In the genomic region with DNA sequence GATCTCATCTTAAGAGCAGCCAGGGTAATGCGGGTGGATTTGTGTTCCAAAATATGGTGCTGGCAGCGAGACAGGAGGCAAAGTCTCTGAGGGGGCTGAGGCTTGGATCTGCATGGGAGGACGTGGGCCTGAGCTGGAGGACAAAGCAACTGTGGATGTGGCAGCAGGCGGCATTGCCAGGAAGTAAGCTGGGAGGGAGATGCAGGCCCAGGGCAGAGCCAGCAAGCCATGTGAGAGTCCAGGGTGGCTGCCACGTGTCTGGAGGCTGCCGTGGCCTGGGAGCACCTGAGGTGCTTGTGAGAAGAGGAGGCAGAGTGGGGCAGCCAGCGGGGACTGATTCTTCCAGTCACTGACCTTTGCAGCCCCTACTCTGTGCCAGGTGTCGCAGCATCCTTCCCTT, we compare ENCODE assay signal across 1 cellular context.
TF ChIP-seq lines count a peak whose summit lies in the region.

No MANE protein-coding gene starts in this region.

TF ChIP-seq in WTC11, 78 proteins besides CTCF, POLR2A, EP300 and RAD21 (continued from another document):
- TF ChIP-seq, protein P1, sequence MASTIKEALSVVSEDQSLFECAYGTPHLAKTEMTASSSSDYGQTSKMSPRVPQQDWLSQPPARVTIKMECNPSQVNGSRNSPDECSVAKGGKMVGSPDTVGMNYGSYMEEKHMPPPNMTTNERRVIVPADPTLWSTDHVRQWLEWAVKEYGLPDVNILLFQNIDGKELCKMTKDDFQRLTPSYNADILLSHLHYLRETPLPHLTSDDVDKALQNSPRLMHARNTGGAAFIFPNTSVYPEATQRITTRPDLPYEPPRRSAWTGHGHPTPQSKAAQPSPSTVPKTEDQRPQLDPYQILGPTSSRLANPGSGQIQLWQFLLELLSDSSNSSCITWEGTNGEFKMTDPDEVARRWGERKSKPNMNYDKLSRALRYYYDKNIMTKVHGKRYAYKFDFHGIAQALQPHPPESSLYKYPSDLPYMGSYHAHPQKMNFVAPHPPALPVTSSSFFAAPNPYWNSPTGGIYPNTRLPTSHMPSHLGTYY (CRISPR knock-in tag; IDR thresholded peaks at IDR 0.05), result no peak
- TF ChIP-seq JUN (CRISPR knock-in tag; IDR thresholded peaks at IDR 0.05) (no peak), ELF4 (CRISPR knock-in tag; IDR thresholded peaks at IDR 0.05; ENCODE audit: low read depth) (no peak)
TF ChIP-seq in WTC11: peak in this region for 0.
